Comparison of ENCODE assay signal across 8 cellular contexts in the genomic region with DNA sequence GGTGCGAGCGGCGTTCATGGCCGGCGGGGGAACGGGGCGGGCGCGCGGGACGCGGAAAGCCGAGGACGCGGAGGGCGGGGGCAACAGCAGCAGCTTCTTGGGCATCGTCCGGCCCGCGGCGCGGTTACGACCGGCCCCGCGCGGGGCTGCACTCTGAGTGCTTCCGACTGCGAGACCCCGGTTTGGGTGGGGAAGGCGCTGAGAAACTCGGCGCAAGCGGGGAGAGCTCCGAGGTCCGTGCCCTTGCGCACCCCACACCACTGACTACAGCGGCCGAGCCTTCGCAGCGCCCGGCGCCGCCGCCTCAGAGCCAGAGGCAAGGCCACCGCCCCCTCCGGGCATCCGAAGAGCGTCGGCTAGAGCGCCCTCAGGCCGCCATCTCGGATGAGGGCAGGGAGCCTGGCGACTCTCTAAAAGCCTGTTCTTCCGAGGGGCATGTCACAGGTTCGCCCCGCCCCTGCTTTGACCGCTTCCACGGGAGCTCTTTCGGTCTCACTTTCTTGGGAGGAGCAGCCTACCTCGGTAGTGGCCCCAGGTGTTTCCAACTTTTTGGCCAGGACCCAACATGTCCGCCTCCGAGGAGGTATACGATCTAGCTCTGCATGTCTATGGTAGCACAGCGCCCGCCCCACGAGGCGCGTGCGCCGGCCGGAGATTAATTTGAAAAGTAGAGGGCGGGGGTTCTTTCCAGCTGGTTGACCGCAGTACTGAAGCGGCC. TPM values are rescaled to one million over a fixed set of nuclear protein-coding genes. Genes with fewer than 3 reads are reported as not detected.
DNase-seq lines count a peak whose midpoint lies in the region; ATAC-seq, FAIRE-seq and TF ChIP-seq lines count a peak whose summit lies in the region.

PRPSAP1 (minus strand) TSS at position 318 of the 718 bp plus-strand sequence; CDS start at position 105, 213 bp downstream.

- peaks cover 0 to 25% of the 10 kb centered on the region in 2 donors for H3K4me1 ChIP-seq in right atrium auricular region
- H3K4me1 ChIP-seq in uterus: no peaks in the 10 kb centered on the region

- DNase-seq in GM12891 (ENCODE audit: insufficient read length, low spot score): peak; percentile 87
- DNase-seq in NCI-H1436 treated with DMSO at 0.1 percent for 48 hours (lab: John Stamatoyannopoulos, UW): peak; percentile 88
- peak; percentile 50 for DNase-seq in amniotic stem cell (lab: John Stamatoyannopoulos, UW)
- peak; percentile 85 for DNase-seq in right atrium auricular region (ENCODE audit: low spot score)
- DNase-seq in pulmonary artery endothelial cell (ENCODE audit: low read depth, low spot score): peak; percentile 77
- DNase-seq in uterus: peak; percentile 79 to 83

- H3K27ac ChIP-seq in right atrium auricular region (peak within 1 kb of the TSS; percentile 85 to 96), uterus (peak within 1 kb of the TSS; percentile 70 to 88)

- H3K9me3 ChIP-seq in right atrium auricular region (no peaks in the 10 kb centered on the region), uterus (no peaks in the 10 kb centered on the region)

- H3K27me3 ChIP-seq in right atrium auricular region (no peaks in the 10 kb centered on the region), uterus (no peaks in the 10 kb centered on the region)

- H3K36me3 ChIP-seq in right atrium auricular region (no peaks in the 10 kb centered on the region), uterus (no peaks in the 10 kb centered on the region)

- FAIRE-seq in GM12891 (lab: Jason Lieb, UNC): peak; percentile 92

- H3K4me3 ChIP-seq in right atrium auricular region (peak within 1 kb of the TSS; percentile 81 to 96), uterus (peak within 1 kb of the TSS; percentile 60 to 85)

- TF ChIP-seq POLR2A in GM12891 (IDR thresholded peaks at IDR 0.05; ENCODE audit: low read depth, low read length) (peak; percentile 81), uterus (IDR thresholded peaks at IDR 0.05) (peak; percentile 51 to 77)

- peak; percentile 91 for ATAC-seq in HG02798 (IDR thresholded peaks at IDR 0.05; ENCODE audit: poor library complexity, unreplicated experiment)

- intact Hi-C loops in T-helper 1 cell treated with Interleukin-12 subunit alpha and Interleukin-12 subunit beta and Interleukin-4 antibody, amounts not matched to agents 30 ng/mL and 1 ng/mL, for 36 hours (cut with micrococcal nuclease): loop anchor here (1.0 to 5.0 kb wide), 8 partner anchors 30 to 571 kb away; partner anchors contain the start of genes EXOC7, RHBDF2, SRP68 and UBE2O
- intact Hi-C loops in uterus (cut with DNase I; ENCODE audit: low total_unique reads): no loop called here

- TF ChIP-seq CTCF in right atrium auricular region (IDR thresholded peaks at IDR 0.05) (peak; percentile 43 to 77), uterus (IDR thresholded peaks at IDR 0.05) (peak; percentile 47 to 76 (median 60))

TF ChIP-seq in GM12891, 5 proteins besides CTCF, POLR2A, EP300 and RAD21:
- peak; percentile 80 for TF ChIP-seq TAF1 (IDR thresholded peaks at IDR 0.05; ENCODE audit: low read depth, low read length)
- TF ChIP-seq POU2F2 (IDR thresholded peaks at IDR 0.05; ENCODE audit: low read depth, low read length): peak; percentile 49; the same call in 1 of the 2 replicates
- TF ChIP-seq POLR2AphosphoS5 (IDR thresholded peaks at IDR 0.05; ENCODE audit: low read depth, low read length): peak; percentile 79
- no peak for TF ChIP-seq PAX5 (IDR thresholded peaks at IDR 0.05; ENCODE audit: insufficient read depth, low read length, severe bottlenecking)
TF ChIP-seq in GM12891: peak in this region for 3.

RNA-seq across cellular contexts. Expression of gene PRPSAP1, which starts in this region (rescaled TPM):
- polyA plus RNA-seq in GM12891 (2012; ENCODE audit: low read depth, missing spikeins): 20.6 TPM
- total RNA-seq in T-helper 1 cell treated with Interleukin-12 subunit alpha and Interleukin-12 subunit beta and Interleukin-4 antibody, amounts not matched to agents 30 ng/mL and 1 ng/mL, for 36 hours: 48.0 and 48.8 TPM in 2 replicates
- 10 to 100 TPM; 33.7 to 34.0 TPM for total RNA-seq in right atrium auricular region
- 45.9 and 47.9 TPM in 2 replicates for total RNA-seq in pulmonary artery endothelial cell
- total RNA-seq in uterus: 10 to 100 TPM; 52.4 to 82.3 (median 68.7) TPM

Comparison
In these comparisons a context has a peak if more than half of its experiments do, and no peak if none do; other contexts are left out.
1. Peak in every context shown above with its lines: DNase-seq, ATAC-seq, H3K4me3 ChIP-seq and H3K27ac ChIP-seq.